Comparison of ENCODE assay signal across 15 cellular contexts in genomic region chr4:186701788-186702187, GRCh38. TPM values are rescaled to one million over a fixed set of nuclear protein-coding genes. Genes with fewer than 3 reads are reported as not detected.
DNase-seq lines count a peak whose midpoint lies in the region; ATAC-seq and TF ChIP-seq lines count a peak whose summit lies in the region.
"Had no signal": no experiment of that assay in that cellular context is flagged by ENCODE, and none has a peak within 500 bp of the region (broad histone marks: within the 10 kb centered on the region; RNA-seq: fewer than 3 reads in every experiment).

No MANE protein-coding gene starts in this region.

- no peak overlapping the region for H3K4me3 Mint-ChIP-seq in WTC11
- H3K4me3 Mint-ChIP-seq: activated T-cell treated with anti-CD3 and anti-CD28 coated beads, Interleukin-2, amount 50 U/mL, for 24 hours had no signal

- no peaks in the 10 kb centered on the region for H3K9me3 ChIP-seq in right cardiac atrium (ENCODE audit: control insufficient read depth, low read length)
- H3K9me3 ChIP-seq: adrenal gland, thyroid gland had no signal

- H3K9me3 Mint-ChIP-seq in WTC11: no peaks in the 10 kb centered on the region

- peaks cover 16% of the 10 kb centered on the region for H3K4me1 ChIP-seq in ACC112 (ENCODE audit: control insufficient read depth, insufficient read depth, low read length, unreplicated experiment)
- H3K4me1 ChIP-seq in right cardiac atrium (ENCODE audit: control insufficient read depth, insufficient read depth, low read length): peaks cover 18% of the 10 kb centered on the region
- peaks cover 30% of the 10 kb centered on the region for H3K4me1 ChIP-seq in rectal smooth muscle tissue (ENCODE audit: control insufficient read depth, insufficient read depth, low read length)
- H3K4me1 ChIP-seq: adrenal gland had no signal

- H3K36me3 Mint-ChIP-seq in WTC11: peaks cover 36% of the 10 kb centered on the region

- H3K27me3 ChIP-seq in ACC112 (ENCODE audit: insufficient read depth, low read length): no peaks in the 10 kb centered on the region
- no peaks in the 10 kb centered on the region for H3K27me3 ChIP-seq in right cardiac atrium (ENCODE audit: control insufficient read depth, insufficient read depth)
- H3K27me3 ChIP-seq in rectal smooth muscle tissue (ENCODE audit: control insufficient read depth, insufficient read depth, low read length): no peaks in the 10 kb centered on the region
- H3K27me3 ChIP-seq: adrenal gland, thyroid gland had no signal

- intact Hi-C loops in right cardiac atrium (cut with DNase I): no loop called here

- CTCF ChIA-PET in WTC11 (lab: Charles Lee): interaction anchor here (0.9 to 2.1 kb wide), 4 partner anchors 9 to 115 kb away, joined by 3 to 4 read pairs (median 4); partner anchors contain the start of gene FAT1

- ATAC-seq in WTC11: no peak
- no peak for ATAC-seq in right cardiac atrium

- H3K9ac ChIP-seq in rectal smooth muscle tissue (ENCODE audit: low read length): no peak overlapping the region

- WGBS in right cardiac atrium: 58% methylated on average over 12 of the region's 12 CpGs

- TF ChIP-seq CTCF in WTC11 (IDR thresholded peaks at IDR 0.05): no peak

- H3K36me3 ChIP-seq in ACC112 (ENCODE audit: insufficient read depth, low read length) (0 out of 2 replicates have a peak, but pooled peaks cover 10% of the 10 kb centered on the region), rectal smooth muscle tissue (ENCODE audit: control insufficient read depth, insufficient read depth, low read length) (peaks cover 10% of the 10 kb centered on the region)
- H3K36me3 ChIP-seq: adrenal gland had no signal

- peaks cover 76% of the 10 kb centered on the region for H3K79me2 ChIP-seq in ACC112 (ENCODE audit: control insufficient read depth, insufficient read depth, low read length, unreplicated experiment)

- peak overlapping the region; percentile 94; the same call in 1 of the 2 replicates for H3K27ac Mint-ChIP-seq in WTC11
- H3K27ac Mint-ChIP-seq: activated T-cell treated with anti-CD3 and anti-CD28 coated beads, Interleukin-2, amount 50 U/mL, for 24 hours had no signal

- H3K4me1 Mint-ChIP-seq in WTC11: peaks cover 60% of the 10 kb centered on the region

- no peak overlapping the region for H2AFZ ChIP-seq in ACC112 (ENCODE audit: low read length, unreplicated experiment)

- DNase-seq in WTC11 (ENCODE audit: low spot score): no peak
- DNase-seq in right cardiac atrium: peak in 1 of 3 donors; percentile 54
- no peak for DNase-seq in effector CD8-positive, alpha-beta T cell (lab: John Stamatoyannopoulos, UW)
- DNase-seq in NCI-H748 treated with DMSO at 0.1 percent for 48 hours (lab: John Stamatoyannopoulos, UW): no peak
- no peak for DNase-seq in NCI-H1105 (lab: John Stamatoyannopoulos, UW)
- DNase-seq in NCI-H510A treated with DMSO at 0.1 percent for 48 hours (lab: John Stamatoyannopoulos, UW): no peak
- DNase-seq: activated CD4-positive, alpha-beta T cell treated with anti-CD3 and anti-CD28 coated beads for 48 hours; activated T-cell treated with anti-CD3 and anti-CD28 coated beads, Interleukin-2, amount 50 U/mL, for 24 hours; adrenal gland; DMS 273 treated with DMSO at 0.1 percent for 48 hours; NCI-H1417; T-helper 1 cell had no signal

- POLR2A ChIA-PET in WTC11 (lab: Charles Lee): interaction anchor here (0.8 to 1.2 kb wide), 2 partner anchors 15 to 22 kb away, joined by 3 to 5 read pairs; partner anchors contain the start of gene FAT1

- H3K27me3 Mint-ChIP-seq in WTC11 (ENCODE audit: low read depth): no peaks in the 10 kb centered on the region
- H3K27me3 Mint-ChIP-seq: activated T-cell treated with anti-CD3 and anti-CD28 coated beads, Interleukin-2, amount 50 U/mL, for 24 hours had no signal

- peak overlapping the region; percentile 63; the same call in 1 of the 2 replicates for H3K4me3 ChIP-seq in ACC112 (ENCODE audit: low read depth, low read length)
- no peak overlapping the region for H3K4me3 ChIP-seq in right cardiac atrium (ENCODE audit: low read length)
- no peak overlapping the region for H3K4me3 ChIP-seq in rectal smooth muscle tissue (ENCODE audit: low read length)
- H3K4me3 ChIP-seq: adrenal gland, thyroid gland had no signal

- H3K27ac ChIP-seq in ACC112 (ENCODE audit: low read depth, low read length) (peak overlapping the region; percentile 81), right cardiac atrium (ENCODE audit: low read length) (peak overlapping the region; percentile 98), rectal smooth muscle tissue (ENCODE audit: low read depth, low read length) (peak overlapping the region; percentile 24)
- H3K27ac ChIP-seq: adrenal gland had no signal

TF ChIP-seq in WTC11, 78 proteins besides CTCF, POLR2A, EP300 and RAD21:
- TF ChIP-seq FOXP1 (CRISPR knock-in tag; IDR thresholded peaks at IDR 0.05; ENCODE audit: borderline replicate concordance): no peak
- no peak for TF ChIP-seq HMGA2 (CRISPR knock-in tag; IDR thresholded peaks at IDR 0.05)
- TF ChIP-seq MXD4 (CRISPR knock-in tag; IDR thresholded peaks at IDR 0.05; ENCODE audit: borderline replicate concordance): no peak
- 0 out of 2 replicates have a peak, but pooled peaks have one; percentile 1 for TF ChIP-seq SP1 (CRISPR knock-in tag; conservative IDR thresholded peaks at IDR 0.05)
- no peak for TF ChIP-seq OVOL2 (CRISPR knock-in tag; IDR thresholded peaks at IDR 0.05; ENCODE audit: borderline replicate concordance)
- TF ChIP-seq MYBL2 (CRISPR knock-in tag; IDR thresholded peaks at IDR 0.05): no peak
- TF ChIP-seq SMAD4 (CRISPR knock-in tag; IDR thresholded peaks at IDR 0.05): no peak
- TF ChIP-seq, protein P1, sequence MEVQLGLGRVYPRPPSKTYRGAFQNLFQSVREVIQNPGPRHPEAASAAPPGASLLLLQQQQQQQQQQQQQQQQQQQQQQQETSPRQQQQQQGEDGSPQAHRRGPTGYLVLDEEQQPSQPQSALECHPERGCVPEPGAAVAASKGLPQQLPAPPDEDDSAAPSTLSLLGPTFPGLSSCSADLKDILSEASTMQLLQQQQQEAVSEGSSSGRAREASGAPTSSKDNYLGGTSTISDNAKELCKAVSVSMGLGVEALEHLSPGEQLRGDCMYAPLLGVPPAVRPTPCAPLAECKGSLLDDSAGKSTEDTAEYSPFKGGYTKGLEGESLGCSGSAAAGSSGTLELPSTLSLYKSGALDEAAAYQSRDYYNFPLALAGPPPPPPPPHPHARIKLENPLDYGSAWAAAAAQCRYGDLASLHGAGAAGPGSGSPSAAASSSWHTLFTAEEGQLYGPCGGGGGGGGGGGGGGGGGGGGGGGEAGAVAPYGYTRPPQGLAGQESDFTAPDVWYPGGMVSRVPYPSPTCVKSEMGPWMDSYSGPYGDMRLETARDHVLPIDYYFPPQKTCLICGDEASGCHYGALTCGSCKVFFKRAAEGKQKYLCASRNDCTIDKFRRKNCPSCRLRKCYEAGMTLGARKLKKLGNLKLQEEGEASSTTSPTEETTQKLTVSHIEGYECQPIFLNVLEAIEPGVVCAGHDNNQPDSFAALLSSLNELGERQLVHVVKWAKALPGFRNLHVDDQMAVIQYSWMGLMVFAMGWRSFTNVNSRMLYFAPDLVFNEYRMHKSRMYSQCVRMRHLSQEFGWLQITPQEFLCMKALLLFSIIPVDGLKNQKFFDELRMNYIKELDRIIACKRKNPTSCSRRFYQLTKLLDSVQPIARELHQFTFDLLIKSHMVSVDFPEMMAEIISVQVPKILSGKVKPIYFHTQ (CRISPR knock-in tag; IDR thresholded peaks at IDR 0.05): no peak

RNA-seq across cellular contexts. Expression of gene FAT1, which starts 21.9 kb away (rescaled TPM):
- total RNA-seq in WTC11 (2021): 155 to 172 TPM (median 162 TPM) in 3 replicates
- 10 to 100 TPM; 76.7 to 95.2 (median 82.9) TPM for total RNA-seq in right cardiac atrium
- 29.7 TPM for polyA plus RNA-seq in right cardiac atrium

Comparison
In these comparisons a context has a peak if more than half of its experiments do, and no peak if none do; other contexts are left out.
1. H3K27ac ChIP-seq: peak in every context shown above with its lines; median percentile 98 in right cardiac atrium; 81 in ACC112; 24 in rectal smooth muscle tissue.